9 cellular contexts compared by ENCODE assay signal in genomic region chr10:5089869-5090268, GRCh38. TPM values are rescaled to one million over a fixed set of nuclear protein-coding genes. Genes with fewer than 3 reads are reported as not detected.
DNase-seq lines count a peak whose midpoint lies in the region; ATAC-seq and TF ChIP-seq lines count a peak whose summit lies in the region.
"Had no signal": no experiment of that assay in that cellular context is flagged by ENCODE, and none has a peak within 500 bp of the region (broad histone marks: within the 10 kb centered on the region; RNA-seq: fewer than 3 reads in every experiment).

No MANE protein-coding gene starts in this region.

- H3K36me3 ChIP-seq in BJ (ENCODE audit: control insufficient read depth, insufficient read depth, low read length) (no peaks in the 10 kb centered on the region), OCI-LY3 (replicated peaks; ENCODE audit: low read depth, low read length) (no peaks in the 10 kb centered on the region), PC-9 (ENCODE audit: low read depth) (peaks cover 13% of the 10 kb centered on the region; the same call in 1 of the 2 replicates)

- H3K9me3 ChIP-seq in OCI-LY3 (ENCODE audit: insufficient read depth, low read length): no peaks in the 10 kb centered on the region
- peaks cover 8% of the 10 kb centered on the region; the same call in 1 of the 2 replicates for H3K9me3 ChIP-seq in PC-9 (ENCODE audit: insufficient read depth, low read depth)

- TF ChIP-seq CTCF in BJ (IDR thresholded peaks at IDR 0.05; ENCODE audit: insufficient read depth, low read depth, low read length): peak; percentile 50
- TF ChIP-seq CTCF in OCI-LY3 (IDR thresholded peaks at IDR 0.05; ENCODE audit: low read depth, low read length): peak; percentile 42
- peak; percentile 57 for TF ChIP-seq CTCF in fibroblast of pulmonary artery (IDR thresholded peaks at IDR 0.05; ENCODE audit: low read length, missing control alignments)
- no peak; the same call in 1 of the 2 replicates for TF ChIP-seq CTCF in PC-9 (conservative IDR thresholded peaks at IDR 0.05)

- DNase-seq in BJ (ENCODE audit: low read depth) (no peak), fibroblast of pulmonary artery (ENCODE audit: low read depth) (peak; percentile 60), NCI-H1092 treated with DMSO at 0.1 percent for 48 hours (lab: John Stamatoyannopoulos, UW) (no peak), D341Med (ENCODE audit: low spot score) (no peak), PC-9 (no peak)
- DNase-seq: right cardiac atrium had no signal

- ATAC-seq in GM21423 (IDR thresholded peaks at IDR 0.05; ENCODE audit: unreplicated experiment) (peak; percentile 52), GM18867 (IDR thresholded peaks at IDR 0.05; ENCODE audit: unreplicated experiment) (no peak)
- ATAC-seq: right cardiac atrium had no signal

- intact Hi-C loops in PC-9 (cut with micrococcal nuclease; ENCODE audit: unreplicated experiment): no loop called here

- H3K27ac ChIP-seq in OCI-LY3 (ENCODE audit: low read length) (no peak overlapping the region), PC-9 (no peak overlapping the region)

- H3K27me3 ChIP-seq in BJ (ENCODE audit: control insufficient read depth, insufficient read depth, low read length): no peaks in the 10 kb centered on the region
- H3K27me3 ChIP-seq in OCI-LY3 (ENCODE audit: low read depth, low read length): no peaks in the 10 kb centered on the region
- H3K27me3 ChIP-seq in PC-9 (ENCODE audit: insufficient read depth, low read depth): no peaks in the 10 kb centered on the region

- no peak overlapping the region for H3K9ac ChIP-seq in OCI-LY3 (ENCODE audit: low read length)

- H3K4me3 ChIP-seq in BJ (ENCODE audit: low read depth, low read length) (no peak overlapping the region), OCI-LY3 (ENCODE audit: low read length) (no peak overlapping the region), fibroblast of pulmonary artery (replicated peaks; ENCODE audit: low read depth, low read length) (no peak overlapping the region), PC-9 (no peak overlapping the region)

- no peaks in the 10 kb centered on the region for H3K9me2 ChIP-seq in PC-9 (ENCODE audit: insufficient read depth)

- BruUV-seq in PC-9 (replicated peaks; lab: Mats Ljungman, UMichigan): no TSS peak

- H2AFZ ChIP-seq in OCI-LY3 (ENCODE audit: low read depth, low read length) (no peak overlapping the region), PC-9 (no peak overlapping the region)

- H3K4me1 ChIP-seq in OCI-LY3 (ENCODE audit: low read length) (peaks cover 5% of the 10 kb centered on the region), PC-9 (replicated peaks; ENCODE audit: insufficient read depth) (peaks cover 8% of the 10 kb centered on the region; the same call in 1 of the 2 replicates)

- H3K79me2 ChIP-seq in OCI-LY3 (ENCODE audit: low read length): no peaks in the 10 kb centered on the region
- H3K79me2 ChIP-seq in PC-9 (ENCODE audit: low read depth): peaks cover 12% of the 10 kb centered on the region

- POLR2A ChIA-PET in BJ (lab: Charles Lee) (no interaction called here), PC-9 (lab: Charles Lee; ENCODE audit: unreplicated experiment) (no interaction called here)

- CTCF ChIA-PET in BJ (lab: Yijun Ruan, JAX): interaction anchor here (1.3 to 14.6 kb wide), 2 partner anchors 193 to 240 kb away, joined by 3 to 172 read pairs; no protein-coding TSS in a partner anchor
- CTCF ChIA-PET in PC-9 (lab: Charles Lee): no interaction called here

- H4K20me1 ChIP-seq in OCI-LY3 (ENCODE audit: insufficient read depth, low read length): no peaks in the 10 kb centered on the region
- no peaks in the 10 kb centered on the region for H4K20me1 ChIP-seq in PC-9 (ENCODE audit: insufficient read depth)

- peaks cover 11% of the 10 kb centered on the region for H3F3A ChIP-seq in PC-9 (ENCODE audit: insufficient read depth, low read depth)

- H3K4me2 ChIP-seq in OCI-LY3 (ENCODE audit: low read length): no peak overlapping the region
- H3K4me2 ChIP-seq in PC-9: no peak overlapping the region

RNA-seq across cellular contexts. Expression of gene AKR1C3, which starts 4.3 kb away (rescaled TPM):
- polyA plus RNA-seq in BJ (2011; rRNA removed): 0.26 and 0.43 TPM in 2 replicates
- 0.43 and 1.1 TPM in 2 replicates for polyA minus RNA-seq in BJ (2011; rRNA and poly(A)+ RNA removed)
- 1,870 and 1,886 TPM in 2 replicates for total RNA-seq in PC-9 (2021)
